ENCODE assay signal across 11 cellular contexts in genomic region chr12:55718650-55719275, GRCh38. TPM values are rescaled to one million over a fixed set of nuclear protein-coding genes. Genes with fewer than 3 reads are reported as not detected.
DNase-seq lines count a peak whose midpoint lies in the region; FAIRE-seq and TF ChIP-seq lines count a peak whose summit lies in the region.
"Had no signal": no experiment of that assay in that cellular context is flagged by ENCODE, and none has a peak within 500 bp of the region (broad histone marks: within the 10 kb centered on the region; RNA-seq: fewer than 3 reads in every experiment).

No MANE protein-coding gene starts in this region.

- H3K9me3 Mint-ChIP-seq in endodermal cell (no peaks in the 10 kb centered on the region), immature natural killer cell (no peaks in the 10 kb centered on the region)
- H3K9me3 Mint-ChIP-seq: stimulated activated naive CD8-positive, alpha-beta T cell treated with anti-CD3 and anti-CD28 coated beads, Interleukin-15, amount 100 ng/mL, for 72 hours had no signal

- H3K4me3 ChIP-seq in A673 (ENCODE audit: low read depth, low read length, poor library complexity, severe bottlenecking) (no peak overlapping the region), Karpas-422 (ENCODE audit: low read length) (peak overlapping the region; percentile 74; the same call in 1 of the 2 replicates), endodermal cell (ENCODE audit: low read length) (no peak overlapping the region), osteoblast (ENCODE audit: insufficient read depth, low read length) (peak overlapping the region; percentile 71)

- peak overlapping the region; percentile 95 for H3K4me2 ChIP-seq in Karpas-422 (ENCODE audit: low read depth, low read length, poor library complexity, severe bottlenecking)
- H3K4me2 ChIP-seq in osteoblast (ENCODE audit: insufficient read depth, low read length): peak overlapping the region; percentile 83

- H3K4me1 ChIP-seq in A673 (ENCODE audit: insufficient read depth, low read length, poor library complexity, severe bottlenecking): peaks cover 40% of the 10 kb centered on the region
- H3K4me1 ChIP-seq in Karpas-422 (ENCODE audit: low read length): peaks cover 34% of the 10 kb centered on the region
- peaks cover 5% of the 10 kb centered on the region for H3K4me1 ChIP-seq in endodermal cell (ENCODE audit: control insufficient read depth, insufficient read depth, low read length)
- peaks cover 68% of the 10 kb centered on the region for H3K4me1 ChIP-seq in osteoblast (ENCODE audit: insufficient read depth, low read length)

- H3K27me3 ChIP-seq in A673 (replicated peaks; ENCODE audit: insufficient read depth, low read depth, low read length, poor library complexity) (no peaks in the 10 kb centered on the region), Karpas-422 (ENCODE audit: low read length) (no peaks in the 10 kb centered on the region), endodermal cell (ENCODE audit: control insufficient read depth, insufficient read depth, low read length, poor library complexity, severe bottlenecking) (peaks cover under 1% of the 10 kb centered on the region), osteoblast (ENCODE audit: insufficient read depth, low read length) (no peaks in the 10 kb centered on the region)

- H3K27me3 Mint-ChIP-seq in endodermal cell (ENCODE audit: insufficient read depth) (peaks cover 1% of the 10 kb centered on the region), immature natural killer cell (ENCODE audit: low read depth in 3 of 3) (peaks cover 11 to 20% (median 15%) of the 10 kb centered on the region in 3 donors)
- H3K27me3 Mint-ChIP-seq: stimulated activated naive CD8-positive, alpha-beta T cell treated with anti-CD3 and anti-CD28 coated beads, Interleukin-15, amount 100 ng/mL, for 72 hours had no signal

- no peak for FAIRE-seq in GM12892 (lab: Jason Lieb, UNC)

- no TSS peak for BruUV-seq in A673 (replicated peaks; lab: Mats Ljungman, UMichigan)

- peaks cover 10% of the 10 kb centered on the region for H3K36me3 Mint-ChIP-seq in endodermal cell (ENCODE audit: low read depth)
- H3K36me3 Mint-ChIP-seq in immature natural killer cell: no peaks in the 10 kb centered on the region

- CTCF ChIA-PET in A673 (lab: Charles Lee): interaction anchor here (0.6 kb wide), 2 partner anchors 23 to 54 kb away, joined by 3 read pairs; no protein-coding TSS in a partner anchor

- intact Hi-C loops in A673 (cut with micrococcal nuclease; ENCODE audit: unreplicated experiment): no loop called here

- H3K36me3 ChIP-seq in A673 (ENCODE audit: insufficient read depth, low read length, poor library complexity, severe bottlenecking): peaks cover 2% of the 10 kb centered on the region
- H3K36me3 ChIP-seq in Karpas-422 (ENCODE audit: insufficient read depth, low read length): no peaks in the 10 kb centered on the region
- peaks cover 14% of the 10 kb centered on the region for H3K36me3 ChIP-seq in endodermal cell (ENCODE audit: control insufficient read depth, insufficient read depth, low read length)
- peaks cover 9% of the 10 kb centered on the region for H3K36me3 ChIP-seq in osteoblast (ENCODE audit: insufficient read depth, low read length)

- H3K9me3 ChIP-seq in A673 (ENCODE audit: low read depth, low read length, poor library complexity, severe bottlenecking): no peaks in the 10 kb centered on the region
- H3K9me3 ChIP-seq in Karpas-422 (ENCODE audit: low read length): no peaks in the 10 kb centered on the region
- H3K9me3 ChIP-seq in endodermal cell (ENCODE audit: control insufficient read depth, low read length): no peaks in the 10 kb centered on the region
- no peaks in the 10 kb centered on the region for H3K9me3 ChIP-seq in osteoblast (ENCODE audit: low read depth, low read length)

- POLR2A ChIA-PET in A673 (lab: Charles Lee; ENCODE audit: low non-redundant PET): no interaction called here

- peaks cover 25% of the 10 kb centered on the region for H3K79me2 ChIP-seq in Karpas-422 (ENCODE audit: low read length)
- peaks cover 6% of the 10 kb centered on the region for H3K79me2 ChIP-seq in osteoblast (ENCODE audit: insufficient read depth, low read length)

- no peaks in the 10 kb centered on the region for H3K9me2 ChIP-seq in Karpas-422 (replicated peaks; ENCODE audit: insufficient read depth, low read length)

- peaks cover 31% of the 10 kb centered on the region for H3K4me1 Mint-ChIP-seq in endodermal cell
- peaks cover 43 to 58% of the 10 kb centered on the region in 2 donors for H3K4me1 Mint-ChIP-seq in immature natural killer cell

- H3K4me3 Mint-ChIP-seq in endodermal cell: peak overlapping the region; percentile 78
- no peak overlapping the region for H3K4me3 Mint-ChIP-seq in immature natural killer cell
- H3K4me3 Mint-ChIP-seq: stimulated activated naive CD8-positive, alpha-beta T cell treated with anti-CD3 and anti-CD28 coated beads, Interleukin-15, amount 100 ng/mL, for 72 hours had no signal

- no peaks in the 10 kb centered on the region for H4K20me1 ChIP-seq in Karpas-422 (ENCODE audit: insufficient read depth, low read depth, low read length)
- peaks cover 13% of the 10 kb centered on the region for H4K20me1 ChIP-seq in osteoblast (ENCODE audit: insufficient read depth, low read length)

- peak overlapping the region; percentile 84; the same call in 1 of the 2 replicates for H3K9ac ChIP-seq in Karpas-422 (ENCODE audit: low read length)
- no peak overlapping the region for H3K9ac ChIP-seq in endodermal cell (ENCODE audit: extremely low read depth, low read length, poor library complexity, severe bottlenecking)

- no peak for TF ChIP-seq POLR2A in GM12892 (IDR thresholded peaks at IDR 0.05; ENCODE audit: low read depth, low read length)

- peak overlapping the region; percentile 87 for H3K27ac Mint-ChIP-seq in endodermal cell
- H3K27ac Mint-ChIP-seq in immature natural killer cell: peak overlapping the region in 1 of 6 donors; percentile 22
- H3K27ac Mint-ChIP-seq: stimulated activated naive CD8-positive, alpha-beta T cell treated with anti-CD3 and anti-CD28 coated beads, Interleukin-15, amount 100 ng/mL, for 72 hours had no signal

- H3K27ac ChIP-seq in A673 (ENCODE audit: low read depth, low read length, poor library complexity, severe bottlenecking) (peak overlapping the region; percentile 95), Karpas-422 (ENCODE audit: low read length) (peak overlapping the region; percentile 71), endodermal cell (ENCODE audit: low read depth, low read length) (no peak overlapping the region), osteoblast (ENCODE audit: low read depth, low read length) (peak overlapping the region; percentile 82)

- TF ChIP-seq CTCF in A673 (conservative IDR thresholded peaks at IDR 0.05; ENCODE audit: low read depth, low read length) (no peak), endodermal cell (conservative IDR thresholded peaks at IDR 0.05) (no peak), osteoblast (IDR thresholded peaks at IDR 0.05; ENCODE audit: extremely low read depth, low read depth, low read length) (no peak)

- DNase-seq in A673 (ENCODE audit: low spot score) (no peak), Karpas-422 (no peak), endodermal cell (no peak), osteoblast (ENCODE audit: insufficient read length, low spot score, missing footprints) (peak; percentile 49), immature natural killer cell (no peak), SHP77 (lab: John Stamatoyannopoulos, UW) (no peak), NCI-H2029 (lab: John Stamatoyannopoulos, UW) (no peak), GM12892 (ENCODE audit: insufficient read length) (no peak)
- DNase-seq: CD4-positive, alpha-beta memory T cell; NCI-H748 treated with DMSO at 0.1 percent for 48 hours; stimulated activated naive CD8-positive, alpha-beta T cell treated with anti-CD3 and anti-CD28 coated beads, Interleukin-15, amount 100 ng/mL, for 72 hours had no signal

- H2AFZ ChIP-seq in Karpas-422 (ENCODE audit: low read length) (no peak overlapping the region), osteoblast (ENCODE audit: low read length) (no peak overlapping the region)

- 72 to 84% methylated on average over 2 to 4 of the region's 4 CpGs for WGBS in endodermal cell (ENCODE audit: insufficient coverage in 1 of 2, insufficient read length in 1 of 2), 2 experiments

RNA-seq across cellular contexts. Expression of gene RDH5, which starts 1.4 kb away (rescaled TPM):
- total RNA-seq in A673 (2021) (6.7 and 9.7 TPM in 2 replicates), endodermal cell (1 to 10 TPM; 4.1 to 7.4 TPM), osteoblast (27.7 and 32.2 TPM in 2 replicates)
- total RNA-seq in Karpas-422 (2014; rRNA removed; shearing (Covaris generic); ENCODE audit: low replicate concordance): 12.4 and 12.8 TPM in 2 replicates
- polyA plus RNA-seq in endodermal cell (2013, experiment 1 of 2): 4.7 TPM
- 3.5 TPM for polyA plus RNA-seq in endodermal cell (2013, experiment 2 of 2)
- 1 to 10 TPM in 1 of 3 donors, not detected in 2; 2.8 TPM for polyA plus RNA-seq in immature natural killer cell
- polyA plus RNA-seq in GM12892 (2012; ENCODE audit: missing spikeins): 3.9 TPM

RNA-seq across cellular contexts. Expression of gene BLOC1S1, which starts 2.9 kb away (rescaled TPM):
- total RNA-seq in A673 (2021): 76.0 and 86.3 TPM in 2 replicates
- total RNA-seq in Karpas-422 (2014; rRNA removed; shearing (Covaris generic); ENCODE audit: low replicate concordance): 83.4 and 191 TPM in 2 replicates
- total RNA-seq in endodermal cell: 100 to 1,000 TPM in 1 of 2 donors, 10 to 100 TPM in 1; 95.1 to 102 TPM
- 93.0 TPM for polyA plus RNA-seq in endodermal cell (2013, experiment 1 of 2)
- polyA plus RNA-seq in endodermal cell (2013, experiment 2 of 2): 94.7 TPM
- 46.0 and 59.4 TPM in 2 replicates for total RNA-seq in osteoblast
- polyA plus RNA-seq in immature natural killer cell: 100 to 1,000 TPM; 108 to 198 (median 127) TPM
- polyA plus RNA-seq in GM12892 (2012; ENCODE audit: missing spikeins): 87.6 TPM

RNA-seq across cellular contexts. Expression of gene CD63, which starts 10.0 kb away (rescaled TPM):
- total RNA-seq in A673 (2021): 367 and 371 TPM in 2 replicates
- 150 and 266 TPM in 2 replicates for total RNA-seq in Karpas-422 (2014; rRNA removed; shearing (Covaris generic); ENCODE audit: low replicate concordance)
- total RNA-seq in endodermal cell: 1,000 to 10,000 TPM in 1 of 2 donors, 100 to 1,000 TPM in 1; 879 to 1,041 TPM
- 447 TPM for polyA plus RNA-seq in endodermal cell (2013, experiment 1 of 2)
- 444 TPM for polyA plus RNA-seq in endodermal cell (2013, experiment 2 of 2)
- total RNA-seq in osteoblast: 3,072 and 3,128 TPM in 2 replicates
- 1,000 to 10,000 TPM; 1,258 to 1,754 (median 1,754) TPM for polyA plus RNA-seq in immature natural killer cell
- polyA plus RNA-seq in GM12892 (2012; ENCODE audit: missing spikeins): 131 TPM

RNA-seq across cellular contexts. Expression of gene ITGA7, which starts 11.1 kb away (rescaled TPM):
- total RNA-seq in A673 (2021): 14.7 and 21.4 TPM in 2 replicates
- total RNA-seq in Karpas-422 (2014; rRNA removed; shearing (Covaris generic); ENCODE audit: low replicate concordance): 0.78 and 2.6 TPM in 2 replicates
- total RNA-seq in endodermal cell: 100 to 1,000 TPM; 106 to 122 TPM
- polyA plus RNA-seq in endodermal cell (2013, experiment 1 of 2): 77.3 TPM
- polyA plus RNA-seq in endodermal cell (2013, experiment 2 of 2): 71.6 TPM
- total RNA-seq in osteoblast: 22.4 and 24.8 TPM in 2 replicates
- polyA plus RNA-seq in immature natural killer cell: under 1 TPM in 1 of 3 donors, not detected in 2; 0.31 TPM
- 2.2 TPM for polyA plus RNA-seq in GM12892 (2012; ENCODE audit: missing spikeins)
- polyA plus RNA-seq: CD4-positive, alpha-beta memory T cell had no signal

RNA-seq across cellular contexts. Expression of gene GDF11, which starts 24.2 kb away (rescaled TPM):
- total RNA-seq in A673 (2021) (38.4 and 46.9 TPM in 2 replicates), endodermal cell (10 to 100 TPM; 29.8 to 33.0 TPM), osteoblast (4.1 and 4.3 TPM in 2 replicates)
- total RNA-seq in Karpas-422 (2014; rRNA removed; shearing (Covaris generic); ENCODE audit: low replicate concordance): 2.9 and 7.8 TPM in 2 replicates
- 32.4 TPM for polyA plus RNA-seq in endodermal cell (2013, experiment 1 of 2)
- 28.6 TPM for polyA plus RNA-seq in endodermal cell (2013, experiment 2 of 2)
- polyA plus RNA-seq in immature natural killer cell: 1 to 10 TPM in 1 of 3 donors, under 1 TPM in 2; 0.16 to 1.7 (median 0.64) TPM
- polyA plus RNA-seq in GM12892 (2012; ENCODE audit: missing spikeins): 3.0 TPM

Comparison
In these comparisons a context has a peak if more than half of its experiments do, and no peak if none do; other contexts are left out.
1. H3K4me3 ChIP-seq: peak in Karpas-422 (single experiment) and osteoblast (single experiment); none in A673 (single experiment) and endodermal cell (single experiment).